27 cellular contexts compared by ENCODE assay signal in genomic region chr11:29656557-29656956, GRCh38.
"Had no signal": no experiment of that assay in that cellular context is flagged by ENCODE, and none has a peak within 500 bp of the region (broad histone marks: within the 10 kb centered on the region; RNA-seq: fewer than 3 reads in every experiment).

No MANE protein-coding gene starts in this region.

- H3K27me3 Mint-ChIP-seq: activated CD4-positive, alpha-beta T cell treated with anti-CD3 and anti-CD28 coated beads, Interleukin-2, amount 10 ng/mL, durations not matched to agents 24 days and 14 days; activated naive CD4-positive, alpha-beta T cell treated with anti-CD3 and anti-CD28 coated beads, Interleukin-2, amount 50 U/mL, for 24 hours; activated naive CD8-positive, alpha-beta T cell treated with anti-CD3 and anti-CD28 coated beads, Interleukin-2, amount 10 ng/mL, durations not matched to agents 7 days and 5 days; activated T-cell treated with anti-CD3 and anti-CD28 coated beads, Interleukin-2, amount 50 U/mL, for 24 hours; IgD-negative memory B cell had no signal

- H3K9me3 Mint-ChIP-seq: brain had no signal

- H3K36me3 Mint-ChIP-seq: activated naive CD4-positive, alpha-beta T cell treated with anti-CD3 and anti-CD28 coated beads, Interleukin-2, amount 50 U/mL, for 24 hours; activated naive CD8-positive, alpha-beta T cell treated with anti-CD3 and anti-CD28 coated beads, Interleukin-2, amount 10 ng/mL, durations not matched to agents 7 days and 5 days; brain; IgD-negative memory B cell had no signal

- DNase-seq: activated CD4-positive, alpha-beta T cell treated with anti-CD3 and anti-CD28 coated beads, Interleukin-2, amount 10 ng/mL, durations not matched to agents 24 days and 14 days; activated CD4-positive, alpha-beta T cell treated with anti-CD3 and anti-CD28 coated beads, Interleukin-2, amount 50 U/mL, for 4 hours; activated CD8-positive, alpha-beta T cell treated with anti-CD3 and anti-CD28 coated beads, Interleukin-2, amount 10 ng/mL, durations not matched to agents 7 days and 5 days; activated gamma-delta T cell; activated naive CD4-positive, alpha-beta T cell treated with Interleukin-2 at 50 U/mL for 16 hours; activated naive CD8-positive, alpha-beta T cell treated with anti-CD3 and anti-CD28 coated beads, Interleukin-2, amount 10 ng/mL, durations not matched to agents 7 days and 5 days; activated T-cell treated with anti-CD3 and anti-CD28 coated beads, Interleukin-2, amount 50 U/mL, for 24 hours; Karpas-422; KBM-7; MG63; NCI-H1048; NCI-H1105 treated with DMSO at 0.1 percent for 48 hours; NCI-H1436; NCI-H1694; NCI-H1930; NCI-H2081 treated with DMSO at 0.1 percent for 48 hours; NCI-H345; NCI-H524 treated with DMSO at 0.1 percent for 48 hours; PC-3; Peyer's patch; RPMI8226 had no signal

- H3K4me3 Mint-ChIP-seq: activated CD4-positive, alpha-beta T cell treated with anti-CD3 and anti-CD28 coated beads, Interleukin-2, amount 10 ng/mL, durations not matched to agents 24 days and 14 days; activated CD8-positive, alpha-beta T cell treated with anti-CD3 and anti-CD28 coated beads, Interleukin-2, amount 10 ng/mL, durations not matched to agents 7 days and 5 days; activated naive CD4-positive, alpha-beta T cell treated with anti-CD3 and anti-CD28 coated beads, Interleukin-2, amount 50 U/mL, for 24 hours; activated naive CD8-positive, alpha-beta T cell treated with anti-CD3 and anti-CD28 coated beads, Interleukin-2, amount 10 ng/mL, durations not matched to agents 7 days and 5 days; activated T-cell treated with anti-CD3 and anti-CD28 coated beads, Interleukin-2, amount 50 U/mL, for 24 hours; brain; IgD-negative memory B cell; T-helper 1 cell treated with Interleukin-12 subunit alpha and Interleukin-12 subunit beta and Interleukin-4 antibody, amounts not matched to agents 30 μg/mL and 1 μg/mL, for 36 hours; T-helper 2 cell treated with Interferon-gamma antibody and Interleukin-4, amounts not matched to agents 5 μg/mL and 100 μg/mL, for 36 hours had no signal

- H3K27ac Mint-ChIP-seq: activated CD4-positive, alpha-beta T cell treated with anti-CD3 and anti-CD28 coated beads, Interleukin-2, amount 10 ng/mL, durations not matched to agents 24 days and 14 days; activated CD8-positive, alpha-beta T cell treated with anti-CD3 and anti-CD28 coated beads, Interleukin-2, amount 10 ng/mL, durations not matched to agents 7 days and 5 days; activated naive CD4-positive, alpha-beta T cell treated with anti-CD3 and anti-CD28 coated beads, Interleukin-2, amount 50 U/mL, for 24 hours; activated naive CD8-positive, alpha-beta T cell treated with anti-CD3 and anti-CD28 coated beads, Interleukin-2, amount 10 ng/mL, durations not matched to agents 7 days and 5 days; activated T-cell treated with anti-CD3 and anti-CD28 coated beads, Interleukin-2, amount 50 U/mL, for 24 hours; activated T-helper 2 cell treated with anti-CD3 and anti-CD28 coated beads, Interferon-gamma antibody, Interleukin-2, Interleukin-4, amounts not matched to agents 10 μg/mL and 5 μg/mL and 100 μg/mL, durations not matched to agents 14 hours and 24 hours and 36 hours; IgD-negative memory B cell; T-helper 1 cell treated with Interleukin-12 subunit alpha and Interleukin-12 subunit beta and Interleukin-4 antibody, amounts not matched to agents 30 μg/mL and 1 μg/mL, for 36 hours; T-helper 2 cell treated with Interferon-gamma antibody and Interleukin-4, amounts not matched to agents 5 μg/mL and 100 μg/mL, for 36 hours had no signal

- ATAC-seq: activated CD8-positive, alpha-beta T cell treated with anti-CD3 and anti-CD28 coated beads, Interleukin-2, amount 10 ng/mL, durations not matched to agents 7 days and 5 days; PC-3 had no signal

- H3K4me1 Mint-ChIP-seq: activated CD4-positive, alpha-beta T cell treated with anti-CD3 and anti-CD28 coated beads, Interleukin-2, amount 10 ng/mL, durations not matched to agents 24 days and 14 days; activated naive CD4-positive, alpha-beta T cell treated with anti-CD3 and anti-CD28 coated beads, Interleukin-2, amount 50 U/mL, for 24 hours; activated naive CD8-positive, alpha-beta T cell treated with anti-CD3 and anti-CD28 coated beads, Interleukin-2, amount 10 ng/mL, durations not matched to agents 7 days and 5 days; brain; IgD-negative memory B cell had no signal
